Comparison of ENCODE assay signal across 31 cellular contexts in the genomic region with DNA sequence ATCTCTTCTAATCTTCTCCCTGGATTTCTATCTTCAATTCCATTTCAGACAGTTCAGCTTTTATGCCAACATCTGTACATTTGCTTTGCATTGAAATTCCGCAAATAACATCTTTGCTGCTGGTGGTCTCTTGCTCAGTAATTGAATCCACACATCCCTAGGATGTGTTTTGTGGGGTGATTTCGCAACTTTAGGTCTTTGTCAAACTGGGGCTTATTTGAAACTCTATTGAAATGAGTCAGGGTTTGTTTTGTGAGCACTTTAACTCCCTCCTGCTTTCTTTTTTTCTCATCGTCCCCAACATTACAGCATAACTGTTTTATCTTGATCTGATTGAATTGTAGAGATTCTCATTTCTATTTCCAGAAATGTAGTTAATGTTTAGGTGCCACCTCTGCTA.
DNase-seq lines count a peak whose midpoint lies in the region; ATAC-seq, FAIRE-seq and TF ChIP-seq lines count a peak whose summit lies in the region.
"Had no signal": no experiment of that assay in that cellular context is flagged by ENCODE, and none has a peak within 500 bp of the region (broad histone marks: within the 10 kb centered on the region; RNA-seq: fewer than 3 reads in every experiment).

No MANE protein-coding gene starts in this region.

- ATAC-seq in PC-3 (no peak), HG02623 (IDR thresholded peaks at IDR 0.05; ENCODE audit: unreplicated experiment) (no peak), HG02588 (IDR thresholded peaks at IDR 0.05; ENCODE audit: unreplicated experiment) (no peak)
- ATAC-seq: activated CD4-positive, CD25-positive, alpha-beta regulatory T cell treated with anti-CD3 and anti-CD28 coated beads, Interleukin-2, amount 50 U/mL, for 24 hours; heart left ventricle; naive thymus-derived CD8-positive, alpha-beta T cell; stimulated activated naive B cell treated with anti-CD40 and anti-IgM and Interleukin-4, amounts not matched to agents 10 μg/mL and 1 μg/mL and 100 μg/mL, for 72 hours had no signal

- H3F3A ChIP-seq in PC-3 (ENCODE audit: low read length, unreplicated experiment) = no peaks in the 10 kb centered on the region

- CTCF ChIA-PET in PC-3 (lab: Charles Lee) = no interaction called here

- H3K36me3 ChIP-seq in PC-3 (ENCODE audit: low read depth, low read length) = no peaks in the 10 kb centered on the region
- H3K36me3 ChIP-seq in bronchial epithelial cell (ENCODE audit: control insufficient read depth, insufficient read depth, low read length) = no peaks in the 10 kb centered on the region
- H3K36me3 ChIP-seq: adrenal gland, cardiac muscle cell, colonic mucosa, heart left ventricle, Peyer's patch, upper lobe of left lung had no signal

- FAIRE-seq in bronchial epithelial cell (lab: Jason Lieb, UNC) = no peak
- FAIRE-seq: G401.6, kidney had no signal

- H3K79me2 ChIP-seq in PC-3 (ENCODE audit: low read length) = no peaks in the 10 kb centered on the region

- H3K4me2 ChIP-seq in PC-3 (ENCODE audit: low read length) = peak overlapping the region; percentile 44

- 0 out of 2 replicates have a peak, but pooled peaks cover under 1% of the 10 kb centered on the region for H3K27me3 ChIP-seq in PC-3 (ENCODE audit: low read length)
- H3K27me3 ChIP-seq in bronchial epithelial cell (ENCODE audit: control insufficient read depth, insufficient read depth, low read length) = no peaks in the 10 kb centered on the region
- H3K27me3 ChIP-seq: adrenal gland, cardiac muscle cell, colonic mucosa, heart left ventricle, Peyer's patch, upper lobe of left lung had no signal

- BruUV-seq in PC-3 (replicated peaks; lab: Mats Ljungman, UMichigan) = no TSS peak

- H3K9me3 ChIP-seq in PC-3 (ENCODE audit: low read length) = no peaks in the 10 kb centered on the region
- H3K9me3 ChIP-seq: adrenal gland, colonic mucosa, Peyer's patch, upper lobe of left lung had no signal

- 0 out of 2 replicates have a peak overlapping the region, but pooled peaks have one; percentile 10 for H2AFZ ChIP-seq in PC-3 (ENCODE audit: low read length)

- POLR2A ChIA-PET in PC-3 (lab: Charles Lee; ENCODE audit: unreplicated experiment) = no interaction called here

- TF ChIP-seq CTCF in PC-3 (conservative IDR thresholded peaks at IDR 0.05; ENCODE audit: low read depth, low read length) (no peak), bronchial epithelial cell (IDR thresholded peaks at IDR 0.05; ENCODE audit: insufficient read depth, low read length, severe bottlenecking) (no peak)

- no peaks in the 10 kb centered on the region for H4K20me1 ChIP-seq in PC-3 (ENCODE audit: low read length)

- intact Hi-C loops in PC-3 (cut with micrococcal nuclease) = no loop called here

- no peaks in the 10 kb centered on the region for H3K9me2 ChIP-seq in PC-3 (replicated peaks; ENCODE audit: low read length)

- H3K4me3 ChIP-seq in PC-3 (ENCODE audit: low read length) (no peak overlapping the region), bronchial epithelial cell (ENCODE audit: low read depth, low read length) (no peak overlapping the region)
- H3K4me3 ChIP-seq: adrenal gland, cardiac muscle cell, colonic mucosa, heart left ventricle, Peyer's patch, upper lobe of left lung had no signal

- no peak overlapping the region for H3K9ac ChIP-seq in PC-3 (ENCODE audit: low read length)

- H3K27ac ChIP-seq in PC-3 (ENCODE audit: low read length) = no peak overlapping the region
- H3K27ac ChIP-seq: adrenal gland, cardiac muscle cell, colonic mucosa, heart left ventricle, Peyer's patch, upper lobe of left lung had no signal

- DNase-seq in EL (peak; percentile 5), PC-3 (peak; percentile 58), bronchial epithelial cell (ENCODE audit: low read depth) (peak; percentile 3), iris pigment epithelial cell (ENCODE audit: low read depth) (peak; percentile 84), 8988T (no peak), HT-29 (ENCODE audit: low spot score) (no peak)
- DNase-seq: activated CD4-positive, alpha-beta T cell treated with anti-CD3 and anti-CD28 coated beads, Interleukin-2, amount 50 U/mL, for 48 hours; activated naive CD4-positive, alpha-beta T cell treated with Interleukin-2 at 50 U/mL for 16 hours; adrenal gland; C1 segment of cervical spinal cord; colonic mucosa; COR-L47; DMS53; effector CD8-positive, alpha-beta T cell; heart left ventricle; Kasumi-1; kidney; naive thymus-derived CD8-positive, alpha-beta T cell; NCI-H2107; NCI-H345; Peyer's patch; SHP77; stimulated activated CD4-positive, alpha-beta T cell treated with anti-CD3 and anti-CD28 coated beads, Interleukin-15, amount 100 ng/mL, for 24 hours; stimulated activated naive B cell treated with anti-CD40 and anti-IgM and Interleukin-4, amounts not matched to agents 10 μg/mL and 1 μg/mL and 100 μg/mL, for 72 hours; substantia nigra; upper lobe of left lung had no signal

- H3K4me1 ChIP-seq in PC-3 (ENCODE audit: insufficient read depth, low read length) = peaks cover 14% of the 10 kb centered on the region
- H3K4me1 ChIP-seq: adrenal gland, colonic mucosa, heart left ventricle, Peyer's patch, upper lobe of left lung had no signal

Comparison
In these comparisons a context has a peak if more than half of its experiments do, and no peak if none do; other contexts are left out.
1. DNase-seq: peak in EL (single experiment), PC-3 (single experiment), bronchial epithelial cell (single experiment) and iris pigment epithelial cell (single experiment); none in 8988T (single experiment) and HT-29 (single experiment).